ENCODE assay signal across 25 cellular contexts in the genomic region with DNA sequence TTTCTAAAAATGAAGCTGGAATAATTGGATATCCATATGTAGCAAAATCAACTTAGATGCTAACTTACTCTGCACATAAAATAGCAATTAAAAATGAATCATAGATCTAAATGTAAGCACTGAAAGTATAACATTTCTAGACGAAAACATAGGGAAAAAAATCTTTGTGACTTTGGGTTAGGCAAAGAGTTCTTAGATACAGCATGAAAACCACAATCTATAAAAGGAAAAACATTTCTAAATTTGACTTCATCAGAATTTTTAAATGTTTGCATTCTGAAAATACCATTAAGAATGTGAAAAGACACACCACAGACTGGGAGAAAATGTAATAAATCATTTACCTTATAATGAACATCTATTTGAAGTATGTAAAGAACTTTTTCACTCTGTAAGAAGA.
"Had no signal": no experiment of that assay in that cellular context is flagged by ENCODE, and none has a peak within 500 bp of the region (broad histone marks: within the 10 kb centered on the region; RNA-seq: fewer than 3 reads in every experiment).

No MANE protein-coding gene starts in this region.

- H3K27ac ChIP-seq: colonic mucosa, epithelial cell of prostate, left ventricle myocardium inferior, neutrophil, prostate gland, skin epidermis, thoracic aorta had no signal

- H3K4me1 ChIP-seq: colonic mucosa, prostate gland had no signal

- H3K4me3 ChIP-seq: colonic mucosa, esophagus squamous epithelium, left ventricle myocardium inferior, lung, prostate gland, skin epidermis, thoracic aorta had no signal

- H3K9me3 ChIP-seq: colonic mucosa, esophagus squamous epithelium, left ventricle myocardium inferior, neutrophil, prostate gland, thoracic aorta had no signal

- H3K36me3 ChIP-seq: colonic mucosa, esophagus squamous epithelium, left ventricle myocardium inferior, neutrophil, prostate gland, thoracic aorta had no signal

- H3K27me3 ChIP-seq: colonic mucosa, esophagus squamous epithelium, neutrophil had no signal

- DNase-seq: activated CD4-positive, alpha-beta T cell treated with anti-CD3 and anti-CD28 coated beads for 36 hours; activated CD4-positive, CD25-positive, alpha-beta regulatory T cell; activated CD8-positive, alpha-beta memory T cell treated with anti-CD3 and anti-CD28 coated beads, Interleukin-2, amount 10 ng/mL, durations not matched to agents 7 days and 5 days; activated CD8-positive, alpha-beta T cell treated with anti-CD3 and anti-CD28 coated beads, Interleukin-2, amount 10 ng/mL, durations not matched to agents 7 days and 5 days; activated naive CD8-positive, alpha-beta T cell treated with anti-CD3 and anti-CD28 coated beads, Interleukin-2, amount 50 U/mL, for 24 hours; activated T-cell treated with anti-CD3 and anti-CD28 coated beads, Interleukin-2, amount 50 U/mL, for 48 hours; colonic mucosa; effector CD8-positive, alpha-beta T cell; esophagus squamous epithelium; foreskin fibroblast; islet precursor cell; left ventricle myocardium inferior; nephron progenitor cell; retina; stimulated activated CD4-positive, alpha-beta T cell treated with anti-CD3 and anti-CD28 coated beads, Interleukin-12 subunit alpha, Interleukin-12 subunit beta, amount 100 ng/mL, for 4 hours; stimulated activated CD4-positive, alpha-beta T cell treated with anti-CD3 and anti-CD28 coated beads, Interleukin-4, amount 100 ng/mL, for 1 hour; stimulated activated naive CD8-positive, alpha-beta T cell treated with anti-CD3 and anti-CD28 coated beads, Interleukin-15, Interleukin-2, amounts not matched to agents 100 U/mL and 50 U/mL, for 24 hours; T-helper 1 cell; trophoblast cell had no signal
